Comparison of ENCODE assay signal across 20 cellular contexts in genomic region chr12:48010366-48010970, GRCh38. TPM values are rescaled to one million over a fixed set of nuclear protein-coding genes. Genes with fewer than 3 reads are reported as not detected.
DNase-seq lines count a peak whose midpoint lies in the region; ATAC-seq and TF ChIP-seq lines count a peak whose summit lies in the region.
"Had no signal": no experiment of that assay in that cellular context is flagged by ENCODE, and none has a peak within 500 bp of the region (broad histone marks: within the 10 kb centered on the region; RNA-seq: fewer than 3 reads in every experiment).

No MANE protein-coding gene starts in this region.

- CTCF ChIA-PET in HEK293 (lab: Yijun Ruan, JAX), result interaction anchor here (1.0 kb wide), 1 partner anchor 175 kb away, joined by 3 read pairs; no protein-coding TSS in a partner anchor

- peaks cover 21% of the 10 kb centered on the region for H3K4me1 Mint-ChIP-seq in neural crest cell
- no peaks in the 10 kb centered on the region for H3K4me1 Mint-ChIP-seq in stimulated activated memory B cell treated with anti-CD40 and anti-IgM and Interleukin-4, amounts not matched to agents 10 μg/mL and 1 μg/mL and 100 μg/mL, for 72 hours
- H3K4me1 Mint-ChIP-seq: CD14-positive monocyte had no signal

- H3K27me3 Mint-ChIP-seq in neural crest cell (ENCODE audit: low read depth), result peaks cover 67% of the 10 kb centered on the region
- peaks cover 55% of the 10 kb centered on the region for H3K27me3 Mint-ChIP-seq in stimulated activated memory B cell treated with anti-CD40 and anti-IgM and Interleukin-4, amounts not matched to agents 10 μg/mL and 1 μg/mL and 100 μg/mL, for 72 hours

- no peak for TF ChIP-seq CTCF in C4-2B (conservative IDR thresholded peaks at IDR 0.05)
- TF ChIP-seq CTCF in HEK293 (tag by site-specific recombination; IDR thresholded peaks at IDR 0.05), result no peak
- TF ChIP-seq CTCF in neural crest cell (conservative IDR thresholded peaks at IDR 0.05), result no peak

- H3K36me3 ChIP-seq in HEK293 (ENCODE audit: control insufficient read depth in 2 of 2, insufficient read depth in 1 of 2, low read length in 2 of 2), result no peaks in the 10 kb centered on the region
- H3K36me3 ChIP-seq: BLaER1 had no signal

- no peaks in the 10 kb centered on the region for H3K9me3 Mint-ChIP-seq in neural crest cell
- no peaks in the 10 kb centered on the region for H3K9me3 Mint-ChIP-seq in stimulated activated memory B cell treated with anti-CD40 and anti-IgM and Interleukin-4, amounts not matched to agents 10 μg/mL and 1 μg/mL and 100 μg/mL, for 72 hours
- H3K9me3 Mint-ChIP-seq: CD4-positive, alpha-beta T cell; CD8-positive, alpha-beta memory T cell had no signal

- H3K27ac Mint-ChIP-seq in neural crest cell (ENCODE audit: unreplicated experiment), result peak overlapping the region; percentile 35
- H3K27ac Mint-ChIP-seq in stimulated activated memory B cell treated with anti-CD40 and anti-IgM and Interleukin-4, amounts not matched to agents 10 μg/mL and 1 μg/mL and 100 μg/mL, for 72 hours, result no peak overlapping the region
- H3K27ac Mint-ChIP-seq: B cell; CD14-positive monocyte; CD4-positive, alpha-beta T cell had no signal

- H3K4me3 ChIP-seq in HEK293 (ENCODE audit: low read depth, low read length), result no peak overlapping the region
- H3K4me3 ChIP-seq: BLaER1, GM12878 had no signal

- H3K4me1 ChIP-seq in HEK293 (ENCODE audit: control insufficient read depth, insufficient read depth, low read length), result no peaks in the 10 kb centered on the region

- DNase-seq in neural crest cell (ENCODE audit: low read depth, low spot score) (no peak), T1000 (lab: John Stamatoyannopoulos, UW) (no peak)
- DNase-seq: CD4-positive, alpha-beta T cell; CD8-positive, alpha-beta memory T cell; DMS 273 treated with DMSO at 0.1 percent for 48 hours; DMS79; EL; GDM1; H7; HCEC 1CT had no signal

- peak; percentile 29 for ATAC-seq in stimulated activated memory B cell treated with anti-CD40 and anti-IgM and Interleukin-4, amounts not matched to agents 10 μg/mL and 1 μg/mL and 100 μg/mL, for 72 hours
- no peak for ATAC-seq in HG03196 (IDR thresholded peaks at IDR 0.05; ENCODE audit: unreplicated experiment)
- ATAC-seq in HG02852 (IDR thresholded peaks at IDR 0.05; ENCODE audit: unreplicated experiment), result no peak
- ATAC-seq: GM12878 had no signal

- H3K27ac ChIP-seq in C4-2B (peak overlapping the region; percentile 47; the same call in 1 of the 2 replicates), HEK293 (ENCODE audit: extremely low read depth, low read depth, low read length) (no peak overlapping the region)
- H3K27ac ChIP-seq: BLaER1 had no signal

- H3K36me3 Mint-ChIP-seq in neural crest cell (ENCODE audit: low read depth), result no peaks in the 10 kb centered on the region
- no peaks in the 10 kb centered on the region for H3K36me3 Mint-ChIP-seq in stimulated activated memory B cell treated with anti-CD40 and anti-IgM and Interleukin-4, amounts not matched to agents 10 μg/mL and 1 μg/mL and 100 μg/mL, for 72 hours
- H3K36me3 Mint-ChIP-seq: CD14-positive monocyte had no signal

- H3K9me3 ChIP-seq in HEK293 (ENCODE audit: control insufficient read depth, insufficient read depth, low read depth, low read length), result no peaks in the 10 kb centered on the region
- H3K9me3 ChIP-seq: BLaER1 had no signal

- no peak overlapping the region for H3K4me3 Mint-ChIP-seq in neural crest cell
- H3K4me3 Mint-ChIP-seq in stimulated activated memory B cell treated with anti-CD40 and anti-IgM and Interleukin-4, amounts not matched to agents 10 μg/mL and 1 μg/mL and 100 μg/mL, for 72 hours, result no peak overlapping the region
- H3K4me3 Mint-ChIP-seq: B cell; CD14-positive monocyte; CD4-positive, alpha-beta T cell; CD8-positive, alpha-beta memory T cell had no signal

- POLR2A ChIA-PET in HEK293 (lab: Yijun Ruan, JAX), result no interaction called here

TF ChIP-seq in HEK293, 187 proteins besides CTCF, POLR2A, EP300 and RAD21:
- TF ChIP-seq, protein P1, sequence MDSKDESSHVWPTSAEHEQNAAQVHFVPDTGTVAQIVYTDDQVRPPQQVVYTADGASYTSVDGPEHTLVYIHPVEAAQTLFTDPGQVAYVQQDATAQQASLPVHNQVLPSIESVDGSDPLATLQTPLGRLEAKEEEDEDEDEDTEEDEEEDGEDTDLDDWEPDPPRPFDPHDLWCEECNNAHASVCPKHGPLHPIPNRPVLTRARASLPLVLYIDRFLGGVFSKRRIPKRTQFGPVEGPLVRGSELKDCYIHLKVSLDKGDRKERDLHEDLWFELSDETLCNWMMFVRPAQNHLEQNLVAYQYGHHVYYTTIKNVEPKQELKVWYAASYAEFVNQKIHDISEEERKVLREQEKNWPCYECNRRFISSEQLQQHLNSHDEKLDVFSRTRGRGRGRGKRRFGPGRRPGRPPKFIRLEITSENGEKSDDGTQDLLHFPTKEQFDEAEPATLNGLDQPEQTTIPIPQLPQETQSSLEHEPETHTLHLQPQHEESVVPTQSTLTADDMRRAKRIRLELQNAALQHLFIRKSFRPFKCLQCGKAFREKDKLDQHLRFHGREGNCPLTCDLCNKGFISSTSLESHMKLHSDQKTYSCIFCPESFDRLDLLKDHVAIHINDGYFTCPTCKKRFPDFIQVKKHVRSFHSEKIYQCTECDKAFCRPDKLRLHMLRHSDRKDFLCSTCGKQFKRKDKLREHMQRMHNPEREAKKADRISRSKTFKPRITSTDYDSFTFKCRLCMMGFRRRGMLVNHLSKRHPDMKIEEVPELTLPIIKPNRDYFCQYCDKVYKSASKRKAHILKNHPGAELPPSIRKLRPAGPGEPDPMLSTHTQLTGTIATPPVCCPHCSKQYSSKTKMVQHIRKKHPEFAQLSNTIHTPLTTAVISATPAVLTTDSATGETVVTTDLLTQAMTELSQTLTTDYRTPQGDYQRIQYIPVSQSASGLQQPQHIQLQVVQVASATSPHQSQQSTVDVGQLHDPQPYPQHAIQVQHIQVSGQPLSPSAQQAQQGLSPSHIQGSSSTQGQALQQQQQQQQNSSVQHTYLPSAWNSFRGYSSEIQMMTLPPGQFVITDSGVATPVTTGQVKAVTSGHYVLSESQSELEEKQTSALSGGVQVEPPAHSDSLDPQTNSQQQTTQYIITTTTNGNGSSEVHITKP (tag by site-specific recombination; IDR thresholded peaks at IDR 0.05), result peak; percentile 40
- TF ChIP-seq ZIC2 (tag by site-specific recombination; IDR thresholded peaks at IDR 0.05) (peak; percentile 59), ZFP41 (tag by site-specific recombination; IDR thresholded peaks at IDR 0.05; ENCODE audit: borderline replicate concordance) (no peak), GLIS1 (tag by site-specific recombination; IDR thresholded peaks at IDR 0.05) (peak; percentile 89), KLF8 (tag by site-specific recombination; IDR thresholded peaks at IDR 0.05) (no peak), ZNF175 (tag by site-specific recombination; IDR thresholded peaks at IDR 0.05) (no peak)

RNA-seq across cellular contexts. Expression of gene COL2A1, which starts 6.2 kb away (rescaled TPM):
- 384 and 386 TPM in 2 replicates for total RNA-seq in neural crest cell
- total RNA-seq: A172; B cell; CD4-positive, alpha-beta T cell; CD8-positive, alpha-beta memory T cell had no signal

RNA-seq across cellular contexts. Expression of gene TMEM106C, which starts 47.1 kb away (rescaled TPM):
- total RNA-seq in neural crest cell, result 147 and 159 TPM in 2 replicates
